ENCODE assay signal across 6 cellular contexts in genomic region chr2:102678442-102678841, GRCh38. TPM values are rescaled to one million over a fixed set of nuclear protein-coding genes. Genes with fewer than 3 reads are reported as not detected.
"Had no signal": no experiment of that assay in that cellular context is flagged by ENCODE, and none has a peak within 500 bp of the region (broad histone marks: within the 10 kb centered on the region; RNA-seq: fewer than 3 reads in every experiment).

No MANE protein-coding gene starts in this region.

- H3K4me3 Mint-ChIP-seq: IgD-negative memory B cell had no signal

- H3K27ac Mint-ChIP-seq: IgD-negative memory B cell had no signal

- FAIRE-seq: HTR-8/SVneo, K562 had no signal

- DNase-seq: IMR-90, KBM-7 had no signal

- H3K27ac ChIP-seq: HL-60 had no signal

- H3K4me3 ChIP-seq: K562 had no signal

- H3K9me3 Mint-ChIP-seq: IgD-negative memory B cell had no signal

- H3K36me3 Mint-ChIP-seq: IgD-negative memory B cell had no signal

- ATAC-seq: K562 had no signal

RNA-seq across cellular contexts. Expression of gene SLC9A2, which starts 59.1 kb away (rescaled TPM):
- total RNA-seq: IMR-90 had no signal
- polyA plus RNA-seq: IgD-negative memory B cell, IMR-90 had no signal
